In genomic region chr9:127108182-127108876, GRCh38 we compare ENCODE assay signal across 1 cellular context.
TF ChIP-seq lines count a peak whose summit lies in the region.

No MANE protein-coding gene starts in this region.

TF ChIP-seq in WTC11, 78 proteins besides CTCF, POLR2A, EP300 and RAD21 (continued from another document):
- TF ChIP-seq ATF6 (CRISPR knock-in tag; IDR thresholded peaks at IDR 0.05) (no peak), CREM (CRISPR knock-in tag; IDR thresholded peaks at IDR 0.05) (no peak), NR1H2 (CRISPR knock-in tag; IDR thresholded peaks at IDR 0.05) (no peak), TP53 (CRISPR knock-in tag; IDR thresholded peaks at IDR 0.05) (no peak), ZNF138 (CRISPR knock-in tag; conservative IDR thresholded peaks at IDR 0.05) (no peak), FOXJ3 (CRISPR knock-in tag; IDR thresholded peaks at IDR 0.05; ENCODE audit: borderline replicate concordance) (no peak), PREB (CRISPR knock-in tag; IDR thresholded peaks at IDR 0.05; ENCODE audit: borderline replicate concordance) (no peak), FOXP1 (CRISPR knock-in tag; IDR thresholded peaks at IDR 0.05; ENCODE audit: borderline replicate concordance) (no peak), SMAD3 (CRISPR knock-in tag; IDR thresholded peaks at IDR 0.05; ENCODE audit: borderline replicate concordance) (no peak), NR2C2 (CRISPR knock-in tag; IDR thresholded peaks at IDR 0.05) (no peak)
- TF ChIP-seq, protein P1, sequence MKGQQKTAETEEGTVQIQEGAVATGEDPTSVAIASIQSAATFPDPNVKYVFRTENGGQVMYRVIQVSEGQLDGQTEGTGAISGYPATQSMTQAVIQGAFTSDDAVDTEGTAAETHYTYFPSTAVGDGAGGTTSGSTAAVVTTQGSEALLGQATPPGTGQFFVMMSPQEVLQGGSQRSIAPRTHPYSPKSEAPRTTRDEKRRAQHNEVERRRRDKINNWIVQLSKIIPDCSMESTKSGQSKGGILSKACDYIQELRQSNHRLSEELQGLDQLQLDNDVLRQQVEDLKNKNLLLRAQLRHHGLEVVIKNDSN (CRISPR knock-in tag; IDR thresholded peaks at IDR 0.05): no peak
